ENCODE assay signal across 8 cellular contexts in genomic region chr2:118013724-118014491, GRCh38. TPM values are rescaled to one million over a fixed set of nuclear protein-coding genes. Genes with fewer than 3 reads are reported as not detected.
DNase-seq lines count a peak whose midpoint lies in the region; ATAC-seq and TF ChIP-seq lines count a peak whose summit lies in the region.

CCDC93 (minus strand) TSS chr2:118014070; CDS start chr2:118013995, 75 bp downstream.

- H3K4me3 Mint-ChIP-seq in T-helper 17 cell = peak within 1 kb of the TSS; percentile 94

- H3K36me3 Mint-ChIP-seq in T-helper 17 cell (ENCODE audit: low read depth) = no peaks in the 10 kb centered on the region

- intact Hi-C loops in left ventricle myocardium superior (cut with micrococcal nuclease) = no loop called here
- intact Hi-C loops in psoas muscle (cut with DNase I) = loop anchor here in 1 of 2 donors (5.0 kb wide), 2 partner anchors 73 to 197 kb away; partner anchors contain the start of gene INSIG2

- peak within 1 kb of the TSS; percentile 87 for H3K27ac Mint-ChIP-seq in T-helper 17 cell

- peak; percentile 81 for DNase-seq in NCI-H146 treated with DMSO at 0.1 percent for 48 hours (lab: John Stamatoyannopoulos, UW; ENCODE audit: unreplicated experiment)
- peak; percentile 89 to 91 (median 90) for DNase-seq in T-helper 17 cell
- DNase-seq in amygdala (lab: John Stamatoyannopoulos, UW) = peak in 55 of 56 donors; percentile 15 to 88 (median 69)
- DNase-seq in left ventricle myocardium superior = peak; percentile 93
- peak; percentile 85 to 92 for DNase-seq in psoas muscle

- ATAC-seq in HG02852 (IDR thresholded peaks at IDR 0.05; ENCODE audit: unreplicated experiment) (peak; percentile 89), T-helper 17 cell (peak; percentile 89), left ventricle myocardium superior (peak; percentile 97), psoas muscle (peak; percentile 95 to 98 (median 97))

- H3K9me3 ChIP-seq in T-helper 17 cell (ENCODE audit: control insufficient read depth, low read length, poor library complexity, severe bottlenecking) (no peaks in the 10 kb centered on the region), psoas muscle (no peaks in the 10 kb centered on the region)

- H3K4me1 ChIP-seq in psoas muscle (peaks cover 17% of the 10 kb centered on the region), urinary bladder (ENCODE audit: insufficient read depth) (no peaks in the 10 kb centered on the region)

- peak within 1 kb of the TSS; percentile 89 for H3K27ac ChIP-seq in psoas muscle
- H3K27ac ChIP-seq in urinary bladder (ENCODE audit: low read depth) = peak within 1 kb of the TSS; percentile 76

- H3K4me3 ChIP-seq in psoas muscle (peak within 1 kb of the TSS; percentile 100), urinary bladder (ENCODE audit: low read depth, low read length) (peak within 1 kb of the TSS; percentile 98)

- peaks cover 12% of the 10 kb centered on the region for H3K27me3 Mint-ChIP-seq in T-helper 17 cell

- peak; percentile 74 for TF ChIP-seq POLR2A in GM15510 (IDR thresholded peaks at IDR 0.05; ENCODE audit: borderline replicate concordance, extremely low read depth, insufficient read length)

- no peak for TF ChIP-seq CTCF in psoas muscle (IDR thresholded peaks at IDR 0.05)

- WGBS in psoas muscle, 3 donors = 0 to 1% (median 0%) methylated on average over 42 to 71 of the region's 71 CpGs
- under 1% methylated on average over 71 of the region's 71 CpGs for WGBS in urinary bladder

- peaks cover 37% of the 10 kb centered on the region for H3K4me1 Mint-ChIP-seq in T-helper 17 cell

- H3K27me3 ChIP-seq in psoas muscle (ENCODE audit: insufficient read depth in 3 of 3, low read length in 2 of 3) = no peaks in the 10 kb centered on the region

- peaks cover 0 to 6% of the 10 kb centered on the region in 2 donors for H3K36me3 ChIP-seq in psoas muscle (ENCODE audit: insufficient read depth in 1 of 2, low read depth in 1 of 2)
- H3K36me3 ChIP-seq in urinary bladder (ENCODE audit: insufficient read depth) = no peaks in the 10 kb centered on the region

RNA-seq across cellular contexts. Expression of gene CCDC93, which starts in this region (rescaled TPM):
- total RNA-seq in T-helper 17 cell = 10 to 100 TPM; 51.6 to 58.2 TPM
- 25.2 TPM for total RNA-seq in left ventricle myocardium superior
- total RNA-seq in psoas muscle = 10 to 100 TPM in 3 of 4 donors, 1 to 10 TPM in 1; 9.9 to 15.5 (median 14.5) TPM
- 10 to 100 TPM in 1 of 3 donors, 1 to 10 TPM in 2; 6.7 to 12.4 (median 9.7) TPM for polyA plus RNA-seq in psoas muscle
- 31.0 TPM for total RNA-seq in urinary bladder
- polyA plus RNA-seq in urinary bladder = 8.6 TPM

Comparison
In these comparisons a context has a peak if more than half of its experiments do, and no peak if none do; other contexts are left out.
1. Peak in every context shown above with its lines: DNase-seq, ATAC-seq, H3K4me3 ChIP-seq and H3K27ac ChIP-seq.